Comparison of ENCODE assay signal across 22 cellular contexts in genomic region chr20:34971873-34972235, GRCh38. TPM values are rescaled to one million over a fixed set of nuclear protein-coding genes. Genes with fewer than 3 reads are reported as not detected.
"Had no signal": no experiment of that assay in that cellular context is flagged by ENCODE, and none has a peak within 500 bp of the region (broad histone marks: within the 10 kb centered on the region; RNA-seq: fewer than 3 reads in every experiment).

No MANE protein-coding gene starts in this region.

- H3K27ac ChIP-seq: coronary artery, hepatocyte, left ventricle myocardium inferior, pancreas, psoas muscle, spleen, thoracic aorta, transverse colon had no signal

- ATAC-seq: left cardiac atrium; pancreas; psoas muscle; sciatic nerve; stimulated activated memory B cell treated with anti-CD40 and anti-IgM and Interleukin-4, amounts not matched to agents 10 μg/mL and 1 μg/mL and 100 μg/mL, for 72 hours had no signal

- H3K9me3 Mint-ChIP-seq: neural crest cell; stimulated activated memory B cell treated with anti-CD40 and anti-IgM and Interleukin-4, amounts not matched to agents 10 μg/mL and 1 μg/mL and 100 μg/mL, for 72 hours; stimulated activated naive CD8-positive, alpha-beta T cell treated with anti-CD3 and anti-CD28 coated beads, Interleukin-15, Interleukin-2, amounts not matched to agents 100 ng/mL and 50 ng/mL, for 24 hours had no signal

- H3K4me3 Mint-ChIP-seq: neural crest cell; stimulated activated memory B cell treated with anti-CD40 and anti-IgM and Interleukin-4, amounts not matched to agents 10 μg/mL and 1 μg/mL and 100 μg/mL, for 72 hours; stimulated activated naive CD8-positive, alpha-beta T cell treated with anti-CD3 and anti-CD28 coated beads, Interleukin-15, Interleukin-2, amounts not matched to agents 100 ng/mL and 50 ng/mL, for 24 hours had no signal

- H3K4me1 Mint-ChIP-seq: stimulated activated memory B cell treated with anti-CD40 and anti-IgM and Interleukin-4, amounts not matched to agents 10 μg/mL and 1 μg/mL and 100 μg/mL, for 72 hours had no signal

- H3K36me3 Mint-ChIP-seq: stimulated activated memory B cell treated with anti-CD40 and anti-IgM and Interleukin-4, amounts not matched to agents 10 μg/mL and 1 μg/mL and 100 μg/mL, for 72 hours had no signal

- DNase-seq: effector CD8-positive, alpha-beta T cell; foreskin melanocyte; kidney; left cardiac atrium; left ventricle myocardium inferior; mesenchymal stem cell; pancreas; psoas muscle; retina; spleen; stimulated activated CD4-positive, alpha-beta T cell treated with anti-CD3 and anti-CD28 coated beads, Interleukin-15, amount 100 ng/mL, for 24 hours; stimulated activated CD4-positive, alpha-beta T cell treated with anti-CD3 and anti-CD28 coated beads, Interleukin-1b, Interleukin-23, amount 100 ng/mL, for 48 hours; stimulated activated CD4-positive, alpha-beta T cell treated with anti-CD3 and anti-CD28 coated beads, Interleukin-4, amount 100 ng/mL, for 24 hours; transverse colon had no signal

- H3K27ac Mint-ChIP-seq: stimulated activated memory B cell treated with anti-CD40 and anti-IgM and Interleukin-4, amounts not matched to agents 10 μg/mL and 1 μg/mL and 100 μg/mL, for 72 hours; stimulated activated naive CD8-positive, alpha-beta T cell treated with anti-CD3 and anti-CD28 coated beads, Interleukin-15, Interleukin-2, amounts not matched to agents 100 ng/mL and 50 ng/mL, for 24 hours had no signal

RNA-seq across cellular contexts. Expression of gene MYH7B, which starts 16.2 kb away (rescaled TPM):
- total RNA-seq: dermis microvascular lymphatic vessel endothelial cell had no signal
